9 cellular contexts compared by ENCODE assay signal in the genomic region with DNA sequence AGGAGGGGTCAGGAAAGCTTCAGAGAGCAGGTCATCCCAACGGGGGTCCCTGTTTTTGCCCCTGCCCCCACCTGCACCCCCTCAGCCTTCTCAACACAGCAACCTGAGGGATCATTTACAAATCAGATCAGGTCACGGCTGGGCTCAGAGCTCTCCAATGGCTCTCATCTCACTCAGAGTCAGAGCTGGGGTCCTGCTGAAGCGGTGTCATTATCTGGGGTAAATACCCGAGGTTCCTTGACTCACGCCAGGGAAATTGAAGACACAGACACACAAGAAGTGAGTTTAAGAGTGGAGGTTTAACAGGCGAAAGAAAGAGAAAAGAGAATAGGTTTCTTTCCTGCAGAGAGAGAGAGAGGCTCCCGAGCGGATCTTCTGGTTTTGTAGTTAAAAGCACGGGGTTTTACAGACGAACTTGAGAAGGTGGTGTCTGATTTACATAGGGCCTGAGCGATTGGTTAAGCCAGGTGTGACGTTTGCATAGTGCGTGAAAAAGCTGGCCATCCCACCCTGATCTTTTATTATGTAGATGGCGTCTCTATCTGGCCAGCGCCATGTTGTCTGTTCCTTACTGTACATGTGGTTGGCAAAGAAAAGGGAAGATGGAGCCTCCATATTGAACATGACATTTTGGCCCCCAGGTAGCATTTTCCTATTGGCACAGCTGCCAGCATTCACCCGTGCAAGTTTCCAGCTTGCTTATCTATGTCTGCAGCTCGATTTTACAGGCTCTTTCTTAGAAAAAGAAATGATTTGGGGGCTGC. TPM values are rescaled to one million over a fixed set of nuclear protein-coding genes. Genes with fewer than 3 reads are reported as not detected.
DNase-seq lines count a peak whose midpoint lies in the region; ATAC-seq lines count a peak whose summit lies in the region.
"Had no signal": no experiment of that assay in that cellular context is flagged by ENCODE, and none has a peak within 500 bp of the region (broad histone marks: within the 10 kb centered on the region; RNA-seq: fewer than 3 reads in every experiment).

No MANE protein-coding gene starts in this region.

- no peaks in the 10 kb centered on the region for H3K36me3 Mint-ChIP-seq in activated CD8-positive, alpha-beta T cell treated with anti-CD3 and anti-CD28 coated beads, Interleukin-2, amount 10 ng/mL, durations not matched to agents 7 days and 5 days (ENCODE audit: low read depth)

- no peak for ATAC-seq in activated CD8-positive, alpha-beta T cell treated with anti-CD3 and anti-CD28 coated beads, Interleukin-2, amount 10 ng/mL, durations not matched to agents 7 days and 5 days
- no peak for ATAC-seq in GM18519 (IDR thresholded peaks at IDR 0.05; ENCODE audit: low FRiP score, unreplicated experiment)

- CTCF ChIA-PET in activated CD8-positive, alpha-beta T cell treated with anti-CD3 and anti-CD28 coated beads, Interleukin-2, amount 10 ng/mL, durations not matched to agents 7 days and 5 days (lab: Charles Lee), result interaction anchor here (0.7 to 5.3 kb wide), 5 partner anchors 9 to 197 kb away, joined by 3 to 26 read pairs (median 8); no protein-coding TSS in a partner anchor

- no peaks in the 10 kb centered on the region for H3K9me3 Mint-ChIP-seq in activated CD8-positive, alpha-beta T cell treated with anti-CD3 and anti-CD28 coated beads, Interleukin-2, amount 10 ng/mL, durations not matched to agents 7 days and 5 days (ENCODE audit: insufficient read depth)

- H3K4me1 Mint-ChIP-seq in activated CD8-positive, alpha-beta T cell treated with anti-CD3 and anti-CD28 coated beads, Interleukin-2, amount 10 ng/mL, durations not matched to agents 7 days and 5 days (ENCODE audit: low read depth), result peaks cover 20% of the 10 kb centered on the region

- peak overlapping the region; percentile 40 for H3K27ac ChIP-seq in epithelial cell of prostate
- H3K27ac ChIP-seq: SJSA1 had no signal

- POLR2A ChIA-PET in activated CD8-positive, alpha-beta T cell treated with anti-CD3 and anti-CD28 coated beads, Interleukin-2, amount 10 ng/mL, durations not matched to agents 7 days and 5 days (lab: Charles Lee), result no interaction called here

- no peak overlapping the region for H3K27ac Mint-ChIP-seq in activated CD8-positive, alpha-beta T cell treated with anti-CD3 and anti-CD28 coated beads, Interleukin-2, amount 10 ng/mL, durations not matched to agents 7 days and 5 days

- DNase-seq in Ammon's horn (ENCODE audit: low spot score) (peak; percentile 48), NCI-H510A treated with DMSO at 0.1 percent for 48 hours (lab: John Stamatoyannopoulos, UW) (peak; percentile 97), epithelial cell of prostate (ENCODE audit: low read depth, low spot score) (no peak), midbrain (lab: John Stamatoyannopoulos, UW) (peak; percentile 34), RPMI8226 (no peak), T-helper 9 cell (no peak)
- DNase-seq in activated CD8-positive, alpha-beta T cell treated with anti-CD3 and anti-CD28 coated beads, Interleukin-2, amount 10 ng/mL, durations not matched to agents 7 days and 5 days, result no peak

- H3K4me3 Mint-ChIP-seq in activated CD8-positive, alpha-beta T cell treated with anti-CD3 and anti-CD28 coated beads, Interleukin-2, amount 10 ng/mL, durations not matched to agents 7 days and 5 days, result no peak overlapping the region

- no peaks in the 10 kb centered on the region for H3K27me3 Mint-ChIP-seq in activated CD8-positive, alpha-beta T cell treated with anti-CD3 and anti-CD28 coated beads, Interleukin-2, amount 10 ng/mL, durations not matched to agents 7 days and 5 days (ENCODE audit: low read depth)

RNA-seq across cellular contexts. Expression of a gene that starts 51.4 kb away (rescaled TPM):
- 100 to 1,000 TPM; 118 to 121 TPM for total RNA-seq in activated CD8-positive, alpha-beta T cell treated with anti-CD3 and anti-CD28 coated beads, Interleukin-2, amount 10 ng/mL, durations not matched to agents 7 days and 5 days

Comparison
In these comparisons a context has a peak if more than half of its experiments do, and no peak if none do; other contexts are left out.
1. DNase-seq: peak in Ammon's horn (single experiment), NCI-H510A treated with DMSO at 0.1 percent for 48 hours (single experiment) and midbrain (single experiment); none in epithelial cell of prostate (single experiment), activated CD8-positive, alpha-beta T cell treated with anti-CD3 and anti-CD28 coated beads, Interleukin-2, amount 10 ng/mL, durations not matched to agents 7 days and 5 days (single experiment), RPMI8226 (single experiment) and T-helper 9 cell (single experiment).